Comparison of ENCODE assay signal across 18 cellular contexts in the genomic region with DNA sequence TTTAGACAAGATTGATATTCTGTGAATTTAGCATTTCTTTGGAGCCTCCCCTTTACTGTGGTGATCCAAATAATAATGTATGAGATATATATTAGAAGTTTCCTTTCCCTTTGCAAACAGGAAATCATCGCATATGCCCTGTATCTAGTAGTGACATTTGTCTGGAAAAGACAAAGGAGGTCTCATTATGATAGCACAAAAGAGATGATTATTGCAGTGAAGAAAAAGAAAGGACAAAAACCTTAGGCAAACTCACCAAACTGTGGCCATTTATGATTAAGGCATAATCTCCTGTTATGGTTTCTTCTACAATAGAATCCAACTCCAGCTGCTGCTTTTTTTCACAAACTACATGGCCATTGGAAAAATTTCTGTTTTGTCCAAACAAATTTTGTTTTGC.
DNase-seq lines count a peak whose midpoint lies in the region; ATAC-seq and TF ChIP-seq lines count a peak whose summit lies in the region.
"Had no signal": no experiment of that assay in that cellular context is flagged by ENCODE, and none has a peak within 500 bp of the region (broad histone marks: within the 10 kb centered on the region; RNA-seq: fewer than 3 reads in every experiment).

No MANE protein-coding gene starts in this region.

- no peaks in the 10 kb centered on the region for H3K27me3 Mint-ChIP-seq in nephron (ENCODE audit: low read depth)
- H3K27me3 Mint-ChIP-seq: activated CD8-positive, alpha-beta memory T cell treated with anti-CD3 and anti-CD28 coated beads, Interleukin-2, amount 10 ng/mL, durations not matched to agents 7 days and 5 days had no signal

- no peaks in the 10 kb centered on the region for H3K36me3 ChIP-seq in esophagus squamous epithelium
- H3K36me3 ChIP-seq in body of pancreas (replicated peaks in 1 of 2; ENCODE audit: insufficient read depth in 1 of 2, low read depth in 2 of 2): no peaks in the 10 kb centered on the region
- H3K36me3 ChIP-seq: SJSA1 had no signal

- H3K4me3 Mint-ChIP-seq in nephron: peak overlapping the region in 1 of 3 experiments; percentile 19
- H3K4me3 Mint-ChIP-seq: activated CD8-positive, alpha-beta memory T cell treated with anti-CD3 and anti-CD28 coated beads, Interleukin-2, amount 10 ng/mL, durations not matched to agents 7 days and 5 days; activated naive CD8-positive, alpha-beta T cell treated with anti-CD3 and anti-CD28 coated beads for 36 hours; neural crest cell; T-helper 17 cell had no signal

- no peaks in the 10 kb centered on the region for H3K36me3 Mint-ChIP-seq in nephron (ENCODE audit: low read depth)
- H3K36me3 Mint-ChIP-seq: activated naive CD8-positive, alpha-beta T cell treated with anti-CD3 and anti-CD28 coated beads for 36 hours had no signal

- H3K4me1 Mint-ChIP-seq in nephron: peaks cover 73% of the 10 kb centered on the region
- H3K4me1 Mint-ChIP-seq: activated naive CD8-positive, alpha-beta T cell treated with anti-CD3 and anti-CD28 coated beads for 36 hours; T-helper 17 cell had no signal

- intact Hi-C loops in esophagus squamous epithelium (cut with DNase I) (no loop called here), body of pancreas (cut with DNase I) (no loop called here)

- peak overlapping the region in 3 of 4 donors; percentile 42 to 86 (median 79) for H3K27ac ChIP-seq in esophagus squamous epithelium
- peak overlapping the region; percentile 72 for H3K27ac ChIP-seq in temporal lobe (ENCODE audit: low read depth, low read length)
- H3K27ac ChIP-seq in body of pancreas: no peak overlapping the region
- H3K27ac ChIP-seq: SJSA1 had no signal

- H3K4me3 ChIP-seq in esophagus squamous epithelium (no peak overlapping the region), body of pancreas (no peak overlapping the region)
- H3K4me3 ChIP-seq: SJSA1 had no signal

- no peak for TF ChIP-seq POLR2A in esophagus squamous epithelium (IDR thresholded peaks at IDR 0.05)
- no peak for TF ChIP-seq POLR2A in body of pancreas (IDR thresholded peaks at IDR 0.05)

- peak overlapping the region; percentile 81 to 98 (median 87) for H3K27ac Mint-ChIP-seq in nephron
- H3K27ac Mint-ChIP-seq: activated CD8-positive, alpha-beta memory T cell treated with anti-CD3 and anti-CD28 coated beads, Interleukin-2, amount 10 ng/mL, durations not matched to agents 7 days and 5 days; activated naive CD8-positive, alpha-beta T cell treated with anti-CD3 and anti-CD28 coated beads for 36 hours; T-helper 17 cell had no signal

- H3K9me3 ChIP-seq in esophagus squamous epithelium: no peaks in the 10 kb centered on the region
- H3K9me3 ChIP-seq in body of pancreas: no peaks in the 10 kb centered on the region
- H3K9me3 ChIP-seq: SJSA1 had no signal

- peak; percentile 48 for DNase-seq in NCI-H69 (lab: John Stamatoyannopoulos, UW)
- DNase-seq in esophagus squamous epithelium (lab: John Stamatoyannopoulos, UW): no peak
- no peak for DNase-seq in body of pancreas
- no peak for DNase-seq in DMS53 (lab: John Stamatoyannopoulos, UW)
- DNase-seq: activated CD4-positive, alpha-beta T cell treated with anti-CD3 and anti-CD28 coated beads for 48 hours; activated CD8-positive, alpha-beta memory T cell treated with anti-CD3 and anti-CD28 coated beads, Interleukin-2, amount 10 ng/mL, durations not matched to agents 7 days and 5 days; activated naive CD8-positive, alpha-beta T cell treated with anti-CD3 and anti-CD28 coated beads for 36 hours; Karpas-422; NCI-H1930; stimulated activated CD4-positive, alpha-beta T cell treated with anti-CD3 and anti-CD28 coated beads, Interleukin-12 subunit alpha, Interleukin-12 subunit beta, amount 100 ng/mL, for 4 hours; T-helper 17 cell had no signal

- no peaks in the 10 kb centered on the region for H3K9me3 Mint-ChIP-seq in nephron
- H3K9me3 Mint-ChIP-seq: activated naive CD8-positive, alpha-beta T cell treated with anti-CD3 and anti-CD28 coated beads for 36 hours had no signal

- ATAC-seq in HG03280 (IDR thresholded peaks at IDR 0.05; ENCODE audit: unreplicated experiment) (no peak), body of pancreas (no peak), HG02798 (IDR thresholded peaks at IDR 0.05; ENCODE audit: poor library complexity, unreplicated experiment) (no peak)
- ATAC-seq: activated CD8-positive, alpha-beta memory T cell treated with anti-CD3 and anti-CD28 coated beads, Interleukin-2, amount 10 ng/mL, durations not matched to agents 7 days and 5 days; Panc1; T-helper 17 cell had no signal

- H3K4me1 ChIP-seq in esophagus squamous epithelium (peaks cover 0 to 25% (median 0%) of the 10 kb centered on the region in 3 donors), body of pancreas (no peaks in the 10 kb centered on the region)

- TF ChIP-seq CTCF in esophagus squamous epithelium (IDR thresholded peaks at IDR 0.05) (no peak), nephron (IDR thresholded peaks at IDR 0.05; ENCODE audit: unreplicated experiment in 3 of 3) (no peak), body of pancreas (IDR thresholded peaks at IDR 0.05) (no peak)

- H3K27me3 ChIP-seq in esophagus squamous epithelium (no peaks in the 10 kb centered on the region), body of pancreas (no peaks in the 10 kb centered on the region)
- H3K27me3 ChIP-seq: SJSA1 had no signal

- WGBS in esophagus squamous epithelium, 2 donors: 31 to 54% methylated on average over 1 of the region's 1 CpG
- WGBS in body of pancreas, 2 donors: 91 to 93% methylated on average over 1 of the region's 1 CpG

Comparison
In these comparisons a context has a peak if more than half of its experiments do, and no peak if none do; other contexts are left out.
1. H3K27ac ChIP-seq: peak in esophagus squamous epithelium (3 of 4) and temporal lobe (single experiment); none in body of pancreas (0 of 4).